ENCODE assay signal across 11 cellular contexts in genomic region chr7:151089893-151090730, GRCh38. TPM values are rescaled to one million over a fixed set of nuclear protein-coding genes. Genes with fewer than 3 reads are reported as not detected.
DNase-seq lines count a peak whose midpoint lies in the region; ATAC-seq and TF ChIP-seq lines count a peak whose summit lies in the region.
"Had no signal": no experiment of that assay in that cellular context is flagged by ENCODE, and none has a peak within 500 bp of the region (broad histone marks: within the 10 kb centered on the region; RNA-seq: fewer than 3 reads in every experiment).

No MANE protein-coding gene starts in this region.

- H3K9me3 ChIP-seq in mesodermal cell (ENCODE audit: control insufficient read depth, low read length) (no peaks in the 10 kb centered on the region), thoracic aorta (no peaks in the 10 kb centered on the region)

- DNase-seq in NCI-H69 (lab: John Stamatoyannopoulos, UW): peak; percentile 89
- no peak for DNase-seq in thoracic aorta (ENCODE audit: low spot score)
- DNase-seq in HUDEP-2 (lab: John Stamatoyannopoulos, UW; ENCODE audit: unreplicated experiment in 76 of 76): no peak
- DNase-seq in NCI-H128 (lab: John Stamatoyannopoulos, UW; ENCODE audit: unreplicated experiment): no peak
- DNase-seq: NCI-H1105 had no signal

- H3K36me3 ChIP-seq in mesodermal cell (ENCODE audit: control insufficient read depth, insufficient read depth, low read length) (peaks cover 40% of the 10 kb centered on the region), thoracic aorta (no peaks in the 10 kb centered on the region)

- peak overlapping the region; percentile 87 for H3K4me3 ChIP-seq in mesodermal cell (ENCODE audit: extremely low read depth, insufficient read depth, low read length, poor library complexity, severe bottlenecking)
- peak overlapping the region; percentile 84 for H3K4me3 ChIP-seq in thoracic aorta

- H3K9me3 Mint-ChIP-seq in dendritic cell treated with granulocyte-macrophage colony-stimulating factor and Interleukin-4, amounts not matched to agents 40 ng/mL and 50 ng/mL, for 4 days: no peaks in the 10 kb centered on the region
- H3K9me3 Mint-ChIP-seq: activated naive CD4-positive, alpha-beta T cell treated with anti-CD3 and anti-CD28 coated beads, Interleukin-2, amount 50 U/mL, for 24 hours; T-helper 1 cell treated with Interleukin-12 subunit alpha and Interleukin-12 subunit beta and Interleukin-4 antibody, amounts not matched to agents 30 μg/mL and 1 μg/mL, for 36 hours had no signal

- H3K27ac ChIP-seq in mesodermal cell (ENCODE audit: low read depth, low read length, severe bottlenecking) (peak overlapping the region; percentile 80), thoracic aorta (peak overlapping the region in 1 of 2 donors; percentile 60)

- intact Hi-C loops in dendritic cell treated with granulocyte-macrophage colony-stimulating factor and Interleukin-4, amounts not matched to agents 40 ng/mL and 50 ng/mL, for 4 days (cut with micrococcal nuclease): loop anchor here (2.0 to 10.0 kb wide), 2 partner anchors 61 to 305 kb away; partner anchors contain the start of gene ABCB8

- H3K27ac Mint-ChIP-seq in dendritic cell treated with granulocyte-macrophage colony-stimulating factor and Interleukin-4, amounts not matched to agents 40 ng/mL and 50 ng/mL, for 4 days: peak overlapping the region; percentile 96
- H3K27ac Mint-ChIP-seq: activated naive CD4-positive, alpha-beta T cell treated with anti-CD3 and anti-CD28 coated beads, Interleukin-2, amount 50 U/mL, for 24 hours had no signal

- H3K4me1 Mint-ChIP-seq in dendritic cell treated with granulocyte-macrophage colony-stimulating factor and Interleukin-4, amounts not matched to agents 40 ng/mL and 50 ng/mL, for 4 days (ENCODE audit: low read depth): peaks cover 77% of the 10 kb centered on the region

- peaks cover 81% of the 10 kb centered on the region for H3K36me3 Mint-ChIP-seq in dendritic cell treated with granulocyte-macrophage colony-stimulating factor and Interleukin-4, amounts not matched to agents 40 ng/mL and 50 ng/mL, for 4 days (ENCODE audit: low read depth)
- H3K36me3 Mint-ChIP-seq: activated naive CD4-positive, alpha-beta T cell treated with anti-CD3 and anti-CD28 coated beads, Interleukin-2, amount 50 U/mL, for 24 hours had no signal

- H3K4me3 Mint-ChIP-seq in dendritic cell treated with granulocyte-macrophage colony-stimulating factor and Interleukin-4, amounts not matched to agents 40 ng/mL and 50 ng/mL, for 4 days: peak overlapping the region; percentile 79
- H3K4me3 Mint-ChIP-seq: T-helper 1 cell treated with Interleukin-12 subunit alpha and Interleukin-12 subunit beta and Interleukin-4 antibody, amounts not matched to agents 30 μg/mL and 1 μg/mL, for 36 hours had no signal

- H3K4me1 ChIP-seq in mesodermal cell (ENCODE audit: control insufficient read depth, insufficient read depth, low read length, poor library complexity, severe bottlenecking) (peaks cover 38% of the 10 kb centered on the region), thoracic aorta (ENCODE audit: control insufficient read depth in 1 of 2, low read depth in 2 of 2) (peaks cover 19 to 34% of the 10 kb centered on the region in 2 donors)

- H3K27me3 ChIP-seq in thoracic aorta (replicated peaks; ENCODE audit: insufficient read depth): no peaks in the 10 kb centered on the region

- 82 to 85% methylated on average over 11 to 15 of the region's 22 CpGs for WGBS in mesodermal cell (ENCODE audit: insufficient coverage in 2 of 2), 2 experiments

- no peak for TF ChIP-seq CTCF in thoracic aorta (IDR thresholded peaks at IDR 0.05)

- no peaks in the 10 kb centered on the region for H3K27me3 Mint-ChIP-seq in dendritic cell treated with granulocyte-macrophage colony-stimulating factor and Interleukin-4, amounts not matched to agents 40 ng/mL and 50 ng/mL, for 4 days
- H3K27me3 Mint-ChIP-seq: activated naive CD4-positive, alpha-beta T cell treated with anti-CD3 and anti-CD28 coated beads, Interleukin-2, amount 50 U/mL, for 24 hours had no signal

- ATAC-seq in thoracic aorta (ENCODE audit: insufficient number of reproducible peaks, low FRiP score, low read depth) (no peak), GM18873 (IDR thresholded peaks at IDR 0.05; ENCODE audit: low FRiP score, unreplicated experiment) (no peak), GM18511 (IDR thresholded peaks at IDR 0.05; ENCODE audit: unreplicated experiment) (no peak)

RNA-seq across cellular contexts. Expression of gene AGAP3, which starts 3.8 kb away (rescaled TPM):
- polyA plus RNA-seq in mesodermal cell (2013, experiment 1 of 2): 78.3 TPM
- polyA plus RNA-seq in mesodermal cell (2013, experiment 2 of 2): 71.9 TPM
- 10 to 100 TPM; 52.1 to 62.8 TPM for total RNA-seq in thoracic aorta

RNA-seq across cellular contexts. Expression of gene TMUB1, which starts 6.8 kb away (rescaled TPM):
- 45.6 TPM for polyA plus RNA-seq in mesodermal cell (2013, experiment 1 of 2)
- polyA plus RNA-seq in mesodermal cell (2013, experiment 2 of 2): 44.6 TPM
- total RNA-seq in thoracic aorta: 10 to 100 TPM; 25.7 to 35.2 TPM

RNA-seq across cellular contexts. Expression of gene FASTK, which starts 9.5 kb away (rescaled TPM):
- polyA plus RNA-seq in mesodermal cell (2013, experiment 1 of 2): 51.8 TPM
- 50.3 TPM for polyA plus RNA-seq in mesodermal cell (2013, experiment 2 of 2)
- 100 to 1,000 TPM in 1 of 2 donors, 10 to 100 TPM in 1; 59.0 to 110 TPM for total RNA-seq in thoracic aorta

RNA-seq across cellular contexts. Expression of gene SLC4A2, which starts 30.7 kb away (rescaled TPM):
- 77.0 TPM for polyA plus RNA-seq in mesodermal cell (2013, experiment 1 of 2)
- 68.0 TPM for polyA plus RNA-seq in mesodermal cell (2013, experiment 2 of 2)
- 100 to 1,000 TPM in 1 of 2 donors, 10 to 100 TPM in 1; 89.1 to 119 TPM for total RNA-seq in thoracic aorta

RNA-seq across cellular contexts. Expression of gene CDK5, which starts 32.4 kb away (rescaled TPM):
- polyA plus RNA-seq in mesodermal cell (2013, experiment 1 of 2): 31.6 TPM
- 26.1 TPM for polyA plus RNA-seq in mesodermal cell (2013, experiment 2 of 2)
- total RNA-seq in thoracic aorta: 1 to 10 TPM; 1.8 to 3.1 TPM
